In the genomic region with DNA sequence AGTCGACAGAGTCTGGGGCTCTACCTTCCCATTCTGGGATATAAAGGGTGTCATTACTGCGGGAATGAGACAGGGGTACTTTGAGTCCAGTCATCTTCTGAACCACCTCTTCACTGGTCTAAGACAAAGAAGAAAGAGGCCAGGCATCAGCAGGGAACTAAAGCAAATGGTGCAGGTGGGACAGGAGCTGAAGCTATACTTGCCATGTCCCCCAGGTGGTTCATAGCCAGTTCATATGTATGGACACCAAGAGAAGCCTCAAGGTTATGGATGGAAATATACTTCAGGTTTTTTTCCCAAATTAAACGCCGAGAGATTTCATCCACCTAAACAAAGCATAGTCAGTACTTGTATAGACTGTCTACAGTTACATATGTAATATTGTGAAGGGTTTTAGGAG, we compare ENCODE assay signal across 21 cellular contexts.
"Had no signal": no experiment of that assay in that cellular context is flagged by ENCODE, and none has a peak within 500 bp of the region (broad histone marks: within the 10 kb centered on the region; RNA-seq: fewer than 3 reads in every experiment).

No MANE protein-coding gene starts in this region.

- H3K9me3 Mint-ChIP-seq: activated naive CD4-positive, alpha-beta T cell treated with anti-CD3 and anti-CD28 coated beads for 36 hours; activated naive CD8-positive, alpha-beta T cell treated with anti-CD3 and anti-CD28 coated beads, Interleukin-2, amount 10 ng/mL, durations not matched to agents 7 days and 5 days; activated T-helper 1 cell treated with anti-CD3 and anti-CD28 coated beads, Interleukin-12 subunit alpha, Interleukin-12 subunit beta, Interleukin-2, Interleukin-4 antibody, amounts not matched to agents 30 ng/mL and 10 ng/mL and 1 ng/mL, durations not matched to agents 14 hours and 24 hours and 36 hours had no signal

- H3K4me3 ChIP-seq: left lung, lower lobe of right lung, pancreas, prostate gland, testis had no signal

- H3K27ac ChIP-seq: brain microvascular endothelial cell, left lung, lower lobe of right lung, pancreas, prostate gland, testis had no signal

- H3K4me3 Mint-ChIP-seq: activated naive CD4-positive, alpha-beta T cell treated with anti-CD3 and anti-CD28 coated beads for 36 hours; activated naive CD8-positive, alpha-beta T cell treated with anti-CD3 and anti-CD28 coated beads, Interleukin-2, amount 10 ng/mL, durations not matched to agents 7 days and 5 days; activated T-helper 1 cell treated with anti-CD3 and anti-CD28 coated beads, Interleukin-12 subunit alpha, Interleukin-12 subunit beta, Interleukin-2, Interleukin-4 antibody, amounts not matched to agents 30 ng/mL and 10 ng/mL and 1 ng/mL, durations not matched to agents 14 hours and 24 hours and 36 hours had no signal

- H3K27me3 ChIP-seq: brain microvascular endothelial cell, left lung, pancreas, testis, transverse colon had no signal

- H3K36me3 ChIP-seq: prostate gland, transverse colon had no signal

- H3K27me3 Mint-ChIP-seq: activated naive CD8-positive, alpha-beta T cell treated with anti-CD3 and anti-CD28 coated beads, Interleukin-2, amount 10 ng/mL, durations not matched to agents 7 days and 5 days had no signal

- ATAC-seq: esophagus mucosa, left lung, lower lobe of right lung, pancreas had no signal

- H3K27ac Mint-ChIP-seq: activated naive CD4-positive, alpha-beta T cell treated with anti-CD3 and anti-CD28 coated beads for 36 hours; activated naive CD8-positive, alpha-beta T cell treated with anti-CD3 and anti-CD28 coated beads, Interleukin-2, amount 10 ng/mL, durations not matched to agents 7 days and 5 days had no signal

- DNase-seq: activated CD4-positive, alpha-beta T cell treated with anti-CD3 and anti-CD28 coated beads for 4 hours; activated CD4-positive, alpha-beta T cell treated with anti-CD3 and anti-CD28 coated beads, Interleukin-2, amount 50 U/mL, for 4 hours; activated effector memory CD4-positive, alpha-beta T cell treated with anti-CD3 and anti-CD28 coated beads, Interleukin-2, amount 50 U/mL, for 16 hours; activated naive CD4-positive, alpha-beta T cell treated with anti-CD3 and anti-CD28 coated beads for 36 hours; activated naive CD8-positive, alpha-beta T cell treated with anti-CD3 and anti-CD28 coated beads, Interleukin-2, amount 10 ng/mL, durations not matched to agents 7 days and 5 days; activated T-cell treated with anti-CD3 and anti-CD28 coated beads for 4 hours; brain microvascular endothelial cell; caudate nucleus; cortex of kidney; foreskin melanocyte; left lung; lower lobe of right lung; pancreas; retina; stimulated activated naive CD4-positive, alpha-beta T cell treated with Interleukin-2 at 50 U/mL for 16 hours; T-helper 2 cell; testis; transverse colon had no signal

- H3K9me3 ChIP-seq: left lung, lower lobe of right lung, pancreas, prostate gland, testis, transverse colon had no signal

- H3K4me1 ChIP-seq: prostate gland, testis had no signal
